ENCODE assay signal across 11 cellular contexts in the genomic region with DNA sequence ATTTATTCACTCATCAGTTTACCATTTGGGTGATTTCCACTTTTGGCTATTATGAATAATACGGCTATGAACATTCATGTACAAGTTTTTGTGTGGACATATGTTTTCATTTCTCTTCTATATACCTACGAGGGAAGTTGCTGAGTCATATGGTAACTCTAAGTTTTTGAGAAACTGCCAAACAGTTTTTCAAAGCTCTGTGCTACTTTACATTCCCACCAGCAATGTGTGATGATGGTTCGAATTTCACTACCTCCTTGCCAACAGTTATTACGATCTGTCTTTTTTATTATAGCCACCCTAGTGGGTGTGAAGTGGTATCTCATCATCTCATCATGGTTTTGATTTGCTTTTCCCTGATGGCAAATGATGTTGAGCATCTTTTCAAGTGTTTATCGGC.
DNase-seq lines count a peak whose midpoint lies in the region; ATAC-seq and TF ChIP-seq lines count a peak whose summit lies in the region.
"Had no signal": no experiment of that assay in that cellular context is flagged by ENCODE, and none has a peak within 500 bp of the region (broad histone marks: within the 10 kb centered on the region; RNA-seq: fewer than 3 reads in every experiment).

No MANE protein-coding gene starts in this region.

- H3K27ac ChIP-seq in coronary artery = no peak overlapping the region
- H3K27ac ChIP-seq: spleen had no signal

- TF ChIP-seq CTCF in osteocyte (IDR thresholded peaks at IDR 0.05) (peak; percentile 28), coronary artery (IDR thresholded peaks at IDR 0.05) (no peak), lower leg skin (IDR thresholded peaks at IDR 0.05) (no peak)

- H3K9me3 Mint-ChIP-seq in osteocyte (ENCODE audit: unreplicated experiment) = peaks cover 3% of the 10 kb centered on the region

- TF ChIP-seq POLR2A in lower leg skin (IDR thresholded peaks at IDR 0.05) = no peak

- peaks cover 68% of the 10 kb centered on the region for H3K4me1 Mint-ChIP-seq in osteocyte (ENCODE audit: unreplicated experiment)

- peak overlapping the region; percentile 73 for H3K27ac Mint-ChIP-seq in osteocyte (ENCODE audit: unreplicated experiment)

- intact Hi-C loops in lower leg skin (cut with DNase I; ENCODE audit: low total_unique reads) = no loop called here

- 40 to 43% methylated on average over 5 of the region's 5 CpGs for WGBS in lower leg skin, 2 donors

- ATAC-seq in GM18858 (IDR thresholded peaks at IDR 0.05; ENCODE audit: unreplicated experiment) (peak; percentile 74), HG02981 (IDR thresholded peaks at IDR 0.05; ENCODE audit: unreplicated experiment) (peak; percentile 57), HG03354 (IDR thresholded peaks at IDR 0.05; ENCODE audit: poor library complexity, severe bottlenecking, unreplicated experiment) (no peak)

- peaks cover 7% of the 10 kb centered on the region for H3K27me3 Mint-ChIP-seq in osteocyte (ENCODE audit: unreplicated experiment)

- no peak overlapping the region for H3K4me3 ChIP-seq in coronary artery
- H3K4me3 ChIP-seq in lower leg skin (ENCODE audit: low read depth, poor library complexity, severe bottlenecking) = no peak overlapping the region
- H3K4me3 ChIP-seq: lung, spleen had no signal

- no peaks in the 10 kb centered on the region for H3K36me3 Mint-ChIP-seq in osteocyte (ENCODE audit: unreplicated experiment)

- H3K4me3 Mint-ChIP-seq in osteocyte (ENCODE audit: unreplicated experiment) = no peak overlapping the region

- DNase-seq in RPMI7951 (ENCODE audit: low read depth) (peak; percentile 80), osteocyte (ENCODE audit: extremely low spot score, unreplicated experiment) (no peak), coronary artery (ENCODE audit: low spot score) (no peak), lower leg skin (ENCODE audit: low spot score in 2 of 2) (no peak), HPDE6-E6E7 (ENCODE audit: extremely low spot score) (no peak)
- DNase-seq: activated CD8-positive, alpha-beta memory T cell treated with anti-CD3 and anti-CD28 coated beads, Interleukin-2, amount 50 U/mL, for 48 hours; spleen had no signal
